ENCODE assay signal across 8 cellular contexts in the genomic region with DNA sequence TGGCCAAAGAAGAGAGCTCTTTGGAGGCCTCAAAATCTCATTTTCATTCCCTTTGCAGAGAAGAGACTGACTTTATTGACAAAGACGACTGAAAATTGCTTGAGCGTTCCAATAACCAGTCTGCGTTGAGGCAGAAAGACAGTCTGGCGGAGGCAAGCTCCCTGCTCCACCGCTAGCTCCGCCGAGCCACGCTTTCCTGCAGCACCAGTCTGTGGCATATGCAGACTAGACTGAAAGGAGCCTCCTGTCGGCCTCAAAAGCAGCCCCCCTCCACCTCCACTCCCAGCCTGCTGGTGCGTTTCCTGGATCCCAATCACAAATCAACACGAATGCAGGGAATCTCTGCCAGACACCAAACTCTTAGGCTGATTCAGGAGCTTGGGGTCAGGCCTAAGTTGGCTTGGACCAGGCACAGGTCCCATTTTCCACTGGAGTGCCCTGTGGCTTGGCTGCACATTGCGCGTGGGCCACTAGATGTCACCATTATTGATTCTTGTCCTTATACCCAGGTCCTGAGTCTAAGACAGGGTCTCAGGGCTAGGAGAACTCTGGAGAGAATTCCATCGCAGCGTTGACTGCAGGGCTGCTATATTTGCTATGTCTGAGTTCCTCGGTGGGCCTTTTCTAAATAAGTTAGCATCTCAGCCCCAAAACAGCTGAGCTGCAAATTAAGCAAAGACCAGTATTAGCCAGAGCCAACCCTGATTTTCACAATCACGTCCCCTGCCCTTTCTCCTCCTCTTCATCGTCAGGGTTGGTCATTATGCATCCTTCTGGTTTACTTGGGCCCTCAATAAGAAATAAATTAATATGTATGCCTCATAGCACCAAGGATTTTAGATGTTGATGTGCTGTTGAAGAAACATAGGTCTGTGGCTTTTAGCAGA. TPM values are rescaled to one million over a fixed set of nuclear protein-coding genes. Genes with fewer than 3 reads are reported as not detected.
A peak's percentile ranks its signal among the peaks of the same experiment; 100 is the strongest.
DNase-seq lines count a peak whose midpoint lies in the region; ATAC-seq, FAIRE-seq and TF ChIP-seq lines count a peak whose summit lies in the region.

No MANE protein-coding gene starts in this region.

- ATAC-seq in GM19025 (IDR thresholded peaks at IDR 0.05; ENCODE audit: low read depth, unreplicated experiment) (peak; percentile 63), activated B cell treated with CpG ODN at 0.5 μM for 24 hours (ENCODE audit: low read depth) (peak; percentile 90)

- no peak overlapping the region for H3K4me3 ChIP-seq in coronary artery

- H3K4me3 Mint-ChIP-seq in activated B cell treated with CpG ODN at 0.5 μM for 24 hours = no peak overlapping the region

- no peaks in the 10 kb centered on the region for H3K36me3 Mint-ChIP-seq in activated B cell treated with CpG ODN at 0.5 μM for 24 hours (ENCODE audit: low read depth)

- no peak for FAIRE-seq in HTR-8/SVneo (lab: Jason Lieb, UNC)

- no peak overlapping the region for H3K27ac Mint-ChIP-seq in activated B cell treated with CpG ODN at 0.5 μM for 24 hours

- intact Hi-C loops in activated B cell treated with CpG ODN at 0.5 μM for 24 hours (cut with micrococcal nuclease) = loop anchor here (1.0 to 2.0 kb wide), 3 partner anchors 17 to 230 kb away; no protein-coding TSS in a partner anchor

- H3K27me3 Mint-ChIP-seq in activated B cell treated with CpG ODN at 0.5 μM for 24 hours = no peaks in the 10 kb centered on the region

- no peak for TF ChIP-seq CTCF in activated B cell treated with CpG ODN at 0.5 μM for 24 hours (IDR thresholded peaks at IDR 0.05)
- TF ChIP-seq CTCF in coronary artery (IDR thresholded peaks at IDR 0.05) = peak; percentile 74

- CTCF ChIA-PET in activated B cell treated with CpG ODN at 0.5 μM for 24 hours (lab: Charles Lee) = interaction anchor here (1.0 to 1.6 kb wide), 4 partner anchors 10 to 65 kb away, joined by 3 to 6 read pairs (median 4); partner anchors contain the start of gene DPY19L3

- H3K9me3 Mint-ChIP-seq in activated B cell treated with CpG ODN at 0.5 μM for 24 hours = no peaks in the 10 kb centered on the region

- POLR2A ChIA-PET in activated B cell treated with CpG ODN at 0.5 μM for 24 hours (lab: Charles Lee) = no interaction called here

- no peaks in the 10 kb centered on the region for H3K4me1 Mint-ChIP-seq in activated B cell treated with CpG ODN at 0.5 μM for 24 hours

- DNase-seq in AML-193 (lab: John Stamatoyannopoulos, UW) = peak; percentile 11 to 21
- peak; percentile 59 for DNase-seq in NAMALWA (ENCODE audit: low spot score)
- DNase-seq in activated B cell treated with CpG ODN at 0.5 μM for 24 hours = peak; percentile 23
- no peak for DNase-seq in coronary artery (ENCODE audit: low spot score)
- DNase-seq in lung microvascular endothelial cell (ENCODE audit: low read depth in 2 of 2) = peak; percentile 54 to 74
- peak; percentile 33 for DNase-seq in stimulated activated CD8-positive, alpha-beta memory T cell treated with anti-CD3 and anti-CD28 coated beads, Interleukin-4, amount 100 ng/mL, for 24 hours (ENCODE audit: low read depth)
- no peak for DNase-seq in HTR-8/SVneo (ENCODE audit: insufficient read length, low spot score)

- H3K27ac ChIP-seq in coronary artery = peak overlapping the region in 1 of 2 donors; percentile 61

RNA-seq across cellular contexts. Expression of gene ZNF507, which starts 5.2 kb away (rescaled TPM):
- 35.3 and 38.6 TPM in 2 replicates for total RNA-seq in activated B cell treated with CpG ODN at 0.5 μM for 24 hours
- total RNA-seq in lung microvascular endothelial cell = 5.2 and 8.9 TPM in 2 replicates

Comparison
In these comparisons a context has a peak if more than half of its experiments do, and no peak if none do; other contexts are left out.
1. DNase-seq: peak in AML-193 (2 of 2), NAMALWA (single experiment), activated B cell treated with CpG ODN at 0.5 μM for 24 hours (single experiment), lung microvascular endothelial cell (2 of 2) and stimulated activated CD8-positive, alpha-beta memory T cell treated with anti-CD3 and anti-CD28 coated beads, Interleukin-4, amount 100 ng/mL, for 24 hours (single experiment); none in coronary artery (single experiment) and HTR-8/SVneo (single experiment).